33 cellular contexts compared by ENCODE assay signal in the genomic region with DNA sequence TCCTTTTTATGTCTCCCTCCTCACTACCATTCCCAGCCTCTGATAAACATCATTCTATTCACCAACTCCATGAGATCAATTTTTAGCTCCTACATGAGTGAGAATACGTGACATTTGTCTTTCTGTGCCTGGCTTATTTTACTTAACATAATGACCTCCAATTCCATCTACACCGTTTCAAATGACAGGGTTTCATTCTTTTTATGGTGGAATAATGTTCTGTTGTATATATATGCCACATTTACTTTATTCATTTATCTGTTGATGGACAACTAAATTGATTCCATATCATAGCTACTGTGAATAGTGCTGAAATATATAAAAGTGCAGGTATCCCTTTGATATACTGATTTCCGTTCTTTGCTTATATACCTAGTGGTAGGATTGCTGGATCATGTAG.
A peak's percentile ranks its signal among the peaks of the same experiment; 100 is the strongest.
DNase-seq lines count a peak whose midpoint lies in the region; ATAC-seq, FAIRE-seq and TF ChIP-seq lines count a peak whose summit lies in the region.
"Had no signal": no experiment of that assay in that cellular context is flagged by ENCODE, and none has a peak within 500 bp of the region (broad histone marks: within the 10 kb centered on the region; RNA-seq: fewer than 3 reads in every experiment).

No MANE protein-coding gene starts in this region.

- H2AK5ac ChIP-seq in trophoblast cell (ENCODE audit: low read length), result no peak overlapping the region

- H4K12ac ChIP-seq in trophoblast cell (ENCODE audit: low read depth, low read length), result no peak overlapping the region

- H3K27me3 ChIP-seq in neural cell (ENCODE audit: insufficient read depth, low read depth, low read length), result no peaks in the 10 kb centered on the region
- peaks cover 0 to 4% (median 0%) of the 10 kb centered on the region in 4 donors for H3K27me3 ChIP-seq in pancreas
- no peaks in the 10 kb centered on the region for H3K27me3 ChIP-seq in trophoblast cell (ENCODE audit: insufficient read depth, low read length)
- H3K27me3 ChIP-seq: BE2C had no signal

- no peaks in the 10 kb centered on the region for H4K20me1 ChIP-seq in neural cell (ENCODE audit: insufficient read depth)
- H4K20me1 ChIP-seq: BLaER1; BLaER1 treated with 17β-estradiol and CSF1 and Interleukin-3, amounts not matched to agents 10 nM and 100 nM had no signal

- no peak for TF ChIP-seq POLR2A in A549 (IDR thresholded peaks at IDR 0.05; ENCODE audit: low read length)

- H3K36me3 ChIP-seq in neural cell (ENCODE audit: insufficient read depth, low read length) (no peaks in the 10 kb centered on the region), pancreas (no peaks in the 10 kb centered on the region), trophoblast cell (ENCODE audit: control insufficient read depth in 1 of 2, insufficient read depth in 2 of 2, low read length in 2 of 2) (no peaks in the 10 kb centered on the region)
- H3K36me3 ChIP-seq: BE2C; BLaER1; BLaER1 treated with 17β-estradiol and CSF1 and Interleukin-3, amounts not matched to agents 10 nM and 100 nM had no signal

- H3K4me1 ChIP-seq in A549 (no peaks in the 10 kb centered on the region), pancreas (no peaks in the 10 kb centered on the region), trophoblast cell (ENCODE audit: control insufficient read depth in 1 of 2, insufficient read depth in 2 of 2, low read length in 2 of 2) (no peaks in the 10 kb centered on the region)
- H3K4me1 ChIP-seq: BE2C; BLaER1; BLaER1 treated with 17β-estradiol and CSF1 and Interleukin-3, amounts not matched to agents 10 nM and 100 nM; Caco-2 had no signal

- intact Hi-C loops in pancreas (cut with DNase I), result no loop called here

- H3K9me3 ChIP-seq in A549, result no peaks in the 10 kb centered on the region
- H3K9me3 ChIP-seq in neural cell (ENCODE audit: low read length), result no peaks in the 10 kb centered on the region
- H3K9me3 ChIP-seq in pancreas, result no peaks in the 10 kb centered on the region
- no peaks in the 10 kb centered on the region for H3K9me3 ChIP-seq in trophoblast cell (ENCODE audit: insufficient read depth, low read depth, low read length)
- H3K9me3 ChIP-seq: BE2C, BLaER1, Caco-2 had no signal

- TF ChIP-seq EP300 in A549 (IDR thresholded peaks at IDR 0.05) (no peak), neural cell (conservative IDR thresholded peaks at IDR 0.05; ENCODE audit: poor library complexity, severe bottlenecking) (peak; percentile 97)

- POLR2A ChIA-PET in A549 (lab: Yijun Ruan, JAX), result no interaction called here

- no peak overlapping the region for H2AFZ ChIP-seq in neural cell (ENCODE audit: low read depth, low read length)
- no peak overlapping the region for H2AFZ ChIP-seq in trophoblast cell (ENCODE audit: insufficient read depth, low read length, poor library complexity)

- no peaks in the 10 kb centered on the region for H3K79me1 ChIP-seq in trophoblast cell (ENCODE audit: low read length)

- H3K27ac ChIP-seq in A549 (no peak overlapping the region), neural cell (ENCODE audit: low read length) (no peak overlapping the region), pancreas (no peak overlapping the region), trophoblast cell (ENCODE audit: low read depth, low read length) (no peak overlapping the region)
- H3K27ac ChIP-seq: 22Rv1; BLaER1; BLaER1 treated with 17β-estradiol and CSF1 and Interleukin-3, amounts not matched to agents 10 nM and 100 nM; C4-2B had no signal

- DNase-seq in A549 (ENCODE audit: low read depth in 1 of 2, low spot score in 1 of 2) (no peak), pancreas (no peak), trophoblast cell (no peak), NCI-H1436 treated with DMSO at 0.1 percent for 48 hours (lab: John Stamatoyannopoulos, UW) (no peak)
- no peak for DNase-seq in activated naive CD4-positive, alpha-beta T cell treated with Interleukin-2 at 50 U/mL for 16 hours
- DNase-seq: 8988T; ACHN; AML-193; BE2C; C1 segment of cervical spinal cord; Caco-2; Calu3; CD4-positive, alpha-beta memory T cell; CD4-positive, alpha-beta T cell; CD4-positive, CD25-positive, alpha-beta regulatory T cell; CD8-positive, alpha-beta memory T cell; CD8-positive, alpha-beta T cell; COR-L47; DMS 273 treated with DMSO at 0.1 percent for 48 hours; DMS153; DMS53; DMS79; DMS79 treated with DMSO at 0.1 percent for 48 hours; DND-41; EL had no signal

- no peak overlapping the region for H3K23ac ChIP-seq in trophoblast cell (ENCODE audit: low read length)

- H3K9ac ChIP-seq in neural cell (ENCODE audit: low read length) (no peak overlapping the region), trophoblast cell (ENCODE audit: low read length) (no peak overlapping the region)
- H3K9ac ChIP-seq: BLaER1; BLaER1 treated with 17β-estradiol and CSF1 and Interleukin-3, amounts not matched to agents 10 nM and 100 nM had no signal

- TF ChIP-seq CTCF in A549 (IDR thresholded peaks at IDR 0.05) (no peak), neural cell (IDR thresholded peaks at IDR 0.05; ENCODE audit: poor library complexity, severe bottlenecking) (no peak), pancreas (IDR thresholded peaks at IDR 0.05) (no peak)

- CTCF ChIA-PET in A549 (lab: Yijun Ruan, JAX), result no interaction called here

- H3K9me2 ChIP-seq in neural cell (ENCODE audit: insufficient read depth, low read length), result no peaks in the 10 kb centered on the region

- no peak overlapping the region for H2BK120ac ChIP-seq in trophoblast cell (ENCODE audit: insufficient read depth, low read length, poor library complexity)

- H4K91ac ChIP-seq in trophoblast cell (ENCODE audit: low read depth, low read length), result no peak overlapping the region

- 32% methylated on average over 3 of the region's 3 CpGs for WGBS in A549 (ENCODE audit: missing lambda C conversion rate)
- WGBS in pancreas, 2 donors, result 52 to 67% methylated on average over 3 of the region's 3 CpGs
- no CpG with 5 or more reads among the region's 3 CpGs for WGBS in trophoblast cell (ENCODE audit: extremely low coverage, insufficient coverage, insufficient read length)

- H2BK12ac ChIP-seq in trophoblast cell (ENCODE audit: low read length), result no peak overlapping the region

- no peak for TF ChIP-seq RAD21 in A549 (conservative IDR thresholded peaks at IDR 0.05 in 1 of 2, IDR thresholded peaks at IDR 0.05 in 1 of 2)
- TF ChIP-seq RAD21 in neural cell (conservative IDR thresholded peaks at IDR 0.05), result no peak

- no peaks in the 10 kb centered on the region for H3F3A ChIP-seq in neural cell (ENCODE audit: insufficient read depth, low read length, poor library complexity, severe bottlenecking)

- H3K4me2 ChIP-seq in A549, result no peak overlapping the region
- no peak overlapping the region for H3K4me2 ChIP-seq in neural cell (ENCODE audit: low read length)
- no peak overlapping the region for H3K4me2 ChIP-seq in trophoblast cell (ENCODE audit: low read length)
- H3K4me2 ChIP-seq: BLaER1; BLaER1 treated with 17β-estradiol and CSF1 and Interleukin-3, amounts not matched to agents 10 nM and 100 nM had no signal

- H2BK5ac ChIP-seq in trophoblast cell (ENCODE audit: low read depth, low read length, poor library complexity), result no peak overlapping the region

- no peak overlapping the region for H3K18ac ChIP-seq in trophoblast cell (ENCODE audit: low read length)

- H3K4ac ChIP-seq in trophoblast cell (ENCODE audit: low read depth, low read length), result no peak overlapping the region

- H3K79me2 ChIP-seq in neural cell (replicated peaks; ENCODE audit: insufficient read depth, low read length) (no peaks in the 10 kb centered on the region), trophoblast cell (ENCODE audit: control insufficient read depth, insufficient read depth, low read length, poor library complexity) (no peaks in the 10 kb centered on the region)

- H4K8ac ChIP-seq in trophoblast cell (ENCODE audit: low read depth, low read length), result no peak overlapping the region

- FAIRE-seq in A549 (lab: Jason Lieb, UNC) (peak; percentile 97), islet of Langerhans (lab: Jason Lieb, UNC) (peak; percentile 27), pancreas (lab: Jason Lieb, UNC) (peak; percentile 9)
- FAIRE-seq: D721Med had no signal

- ATAC-seq in A549 (no peak), pancreas (no peak), GM21367 (IDR thresholded peaks at IDR 0.05; ENCODE audit: unreplicated experiment) (no peak)
- ATAC-seq: CD8-positive, alpha-beta T cell had no signal

- no peak overlapping the region for H3K14ac ChIP-seq in trophoblast cell (ENCODE audit: low read length)

- no peak overlapping the region for H3K4me3 ChIP-seq in A549
- H3K4me3 ChIP-seq in neural cell (ENCODE audit: low read length), result no peak overlapping the region
- no peak overlapping the region for H3K4me3 ChIP-seq in pancreas
- no peak overlapping the region for H3K4me3 ChIP-seq in trophoblast cell (ENCODE audit: low read depth, low read length)
- H3K4me3 ChIP-seq: BLaER1; BLaER1 treated with 17β-estradiol and CSF1 and Interleukin-3, amounts not matched to agents 10 nM and 100 nM had no signal

TF ChIP-seq in A549, 52 proteins besides CTCF, POLR2A, EP300 and RAD21 (continues in another document):
- TF ChIP-seq RARB (CRISPR knock-in tag; IDR thresholded peaks at IDR 0.05), result no peak
- no peak for TF ChIP-seq EHF (CRISPR knock-in tag; IDR thresholded peaks at IDR 0.05)
- no peak for TF ChIP-seq FOXS1 (CRISPR knock-in tag; IDR thresholded peaks at IDR 0.05)
- TF ChIP-seq ZFP36 (IDR thresholded peaks at IDR 0.05; ENCODE audit: borderline replicate concordance, partially characterized antibody), result no peak
- TF ChIP-seq PHF8 (IDR thresholded peaks at IDR 0.05; ENCODE audit: borderline replicate concordance, low read depth), result no peak
